In genomic region chr1:109788695-109789521, GRCh38 we compare ENCODE assay signal across 8 cellular contexts. TPM values are rescaled to one million over a fixed set of nuclear protein-coding genes. Genes with fewer than 3 reads are reported as not detected.
DNase-seq lines count a peak whose midpoint lies in the region; ATAC-seq and TF ChIP-seq lines count a peak whose summit lies in the region.

No MANE protein-coding gene starts in this region.

- CTCF ChIA-PET in OCI-LY7 (lab: Charles Lee; ENCODE audit: unreplicated experiment), result interaction anchor here (0.8 kb wide), 1 partner anchor 15 kb away, joined by 4 read pairs; no protein-coding TSS in a partner anchor

- no peaks in the 10 kb centered on the region for H3K36me3 ChIP-seq in OCI-LY7 (ENCODE audit: insufficient read depth, low read length)
- H3K36me3 ChIP-seq in smooth muscle cell (ENCODE audit: low read depth), result no peaks in the 10 kb centered on the region

- H3K9me3 ChIP-seq in OCI-LY7 (ENCODE audit: low read length) (no peaks in the 10 kb centered on the region), smooth muscle cell (replicated peaks; ENCODE audit: low read depth) (no peaks in the 10 kb centered on the region)

- intact Hi-C loops in OCI-LY7 (cut with micrococcal nuclease; ENCODE audit: unreplicated experiment) (no loop called here), dorsolateral prefrontal cortex (cut with DNase I) (no loop called here)

- H2AFZ ChIP-seq in OCI-LY7 (ENCODE audit: low read length), result 0 out of 2 replicates have a peak overlapping the region, but pooled peaks have one; percentile 5
- H2AFZ ChIP-seq in smooth muscle cell (ENCODE audit: low read depth), result no peak overlapping the region

- ATAC-seq in activated T-cell treated with anti-CD3 and anti-CD28 coated beads, Interleukin-2, amount 50 U/mL, for 4 hours, result no peak

- H4K20me1 ChIP-seq in OCI-LY7 (ENCODE audit: insufficient read depth, low read length) (no peaks in the 10 kb centered on the region), smooth muscle cell (ENCODE audit: low read depth) (no peaks in the 10 kb centered on the region)

- no peaks in the 10 kb centered on the region for H3K36me3 Mint-ChIP-seq in activated T-cell treated with anti-CD3 and anti-CD28 coated beads, Interleukin-2, amount 50 U/mL, for 4 hours (ENCODE audit: insufficient read depth)

- no peaks in the 10 kb centered on the region for H3K9me2 ChIP-seq in OCI-LY7 (ENCODE audit: insufficient read depth, low read length)

- peaks cover 15% of the 10 kb centered on the region for H3F3A ChIP-seq in smooth muscle cell (ENCODE audit: low read depth)

- H3K4me1 ChIP-seq in OCI-LY7 (ENCODE audit: insufficient read depth, low read length, poor library complexity, severe bottlenecking) (no peaks in the 10 kb centered on the region), smooth muscle cell (ENCODE audit: low read depth) (peaks cover 24% of the 10 kb centered on the region)

- H3K4me1 Mint-ChIP-seq in activated T-cell treated with anti-CD3 and anti-CD28 coated beads, Interleukin-2, amount 50 U/mL, for 4 hours (ENCODE audit: low read depth), result peaks cover 47% of the 10 kb centered on the region

- H3K27me3 Mint-ChIP-seq in activated T-cell treated with anti-CD3 and anti-CD28 coated beads, Interleukin-2, amount 50 U/mL, for 4 hours (ENCODE audit: low read depth), result no peaks in the 10 kb centered on the region

- H3K27me3 ChIP-seq in dorsolateral prefrontal cortex (no peaks in the 10 kb centered on the region), smooth muscle cell (ENCODE audit: low read depth) (no peaks in the 10 kb centered on the region)

- BruUV-seq in OCI-LY7 (replicated peaks; lab: Mats Ljungman, UMichigan), result no TSS peak

- POLR2A ChIA-PET in OCI-LY7 (lab: Charles Lee), result interaction anchor here (0.5 to 0.9 kb wide), 2 partner anchors 13 to 24 kb away, joined by 3 to 5 read pairs; no protein-coding TSS in a partner anchor

- H3K4me3 ChIP-seq in OCI-LY7 (ENCODE audit: low read depth, low read length, poor library complexity, severe bottlenecking) (no peak overlapping the region), dorsolateral prefrontal cortex (no peak overlapping the region), smooth muscle cell (no peak overlapping the region)

- H3K4me2 ChIP-seq in OCI-LY7 (ENCODE audit: low read length) (no peak overlapping the region), smooth muscle cell (peak overlapping the region; percentile 57)

- H3K9ac ChIP-seq in smooth muscle cell (ENCODE audit: low read depth), result no peak overlapping the region

- H3K79me2 ChIP-seq in OCI-LY7 (ENCODE audit: insufficient read depth, low read depth, low read length) (no peaks in the 10 kb centered on the region), smooth muscle cell (ENCODE audit: low read depth) (no peaks in the 10 kb centered on the region)

- DNase-seq in activated T-cell treated with anti-CD3 and anti-CD28 coated beads, Interleukin-2, amount 50 U/mL, for 1 hour, result peak; percentile 18
- DNase-seq in activated T-cell treated with anti-CD3 and anti-CD28 coated beads, Interleukin-2, amount 50 U/mL, for 4 hours, result no peak
- DNase-seq in OCI-LY7 (ENCODE audit: low spot score) (peak; percentile 10), dorsolateral prefrontal cortex (peak in 7 of 10 donors; percentile 8 to 42 (median 30)), smooth muscle cell (lab: John Stamatoyannopoulos, UW; ENCODE audit: unreplicated experiment) (no peak), NCI-H446 treated with DMSO at 0.1 percent for 48 hours (lab: John Stamatoyannopoulos, UW) (no peak), NCI-H345 (lab: John Stamatoyannopoulos, UW) (no peak), cerebellar cortex (ENCODE audit: low spot score) (no peak)

- TF ChIP-seq CTCF in OCI-LY7 (conservative IDR thresholded peaks at IDR 0.05; ENCODE audit: low read length), result no peak
- peak in 5 of 56 donors; percentile 9 to 23 (median 18) for TF ChIP-seq CTCF in dorsolateral prefrontal cortex (IDR thresholded peaks at IDR 0.05 in 54 of 56, conservative IDR thresholded peaks at IDR 0.05 in 2 of 56; ENCODE audit: low read depth in 1 of 56, partially characterized antibody in 56 of 56)
- peak; percentile 30 for TF ChIP-seq CTCF in smooth muscle cell (IDR thresholded peaks at IDR 0.05; ENCODE audit: borderline replicate concordance, insufficient read depth, poor library complexity, severe bottlenecking)

- no peak overlapping the region for H3K4me3 Mint-ChIP-seq in activated T-cell treated with anti-CD3 and anti-CD28 coated beads, Interleukin-2, amount 50 U/mL, for 4 hours

- H3K27ac ChIP-seq in OCI-LY7 (ENCODE audit: low read depth, low read length, poor library complexity, severe bottlenecking), result no peak overlapping the region
- H3K27ac ChIP-seq in dorsolateral prefrontal cortex, result no peak overlapping the region
- peak overlapping the region; percentile 53 for H3K27ac ChIP-seq in smooth muscle cell (ENCODE audit: low read depth)

- 83% methylated on average over 9 of the region's 9 CpGs for WGBS in smooth muscle cell (ENCODE audit: low lambda C conversion rate)

- no peaks in the 10 kb centered on the region for H3K9me3 Mint-ChIP-seq in activated T-cell treated with anti-CD3 and anti-CD28 coated beads, Interleukin-2, amount 50 U/mL, for 4 hours

RNA-seq across cellular contexts. Expression of gene EPS8L3, which starts 25.2 kb away (rescaled TPM):
- total RNA-seq in activated T-cell treated with anti-CD3 and anti-CD28 coated beads, Interleukin-2, amount 50 U/mL, for 4 hours, result not detected
- total RNA-seq in OCI-LY7 (2014; rRNA removed; shearing (Covaris generic)), result not detected in 2 replicates
- total RNA-seq in OCI-LY7 (2022) (not detected in 2 replicates), dorsolateral prefrontal cortex (1 to 10 TPM in 1 of 120 experiments, under 1 TPM in 1, not detected in 118; 0.81 to 1.3 TPM), smooth muscle cell (not detected in 2 replicates)
- not detected in 2 replicates for polyA plus RNA-seq in smooth muscle cell

RNA-seq across cellular contexts. Expression of gene GSTM3, which starts 48.1 kb away (rescaled TPM):
- total RNA-seq in activated T-cell treated with anti-CD3 and anti-CD28 coated beads, Interleukin-2, amount 50 U/mL, for 4 hours, result 10 to 100 TPM; 11.5 to 21.6 (median 11.7) TPM
- not detected in 2 replicates for total RNA-seq in OCI-LY7 (2014; rRNA removed; shearing (Covaris generic))
- total RNA-seq in OCI-LY7 (2022) (not detected in 2 replicates), dorsolateral prefrontal cortex (100 to 1,000 TPM in 35 of 120 experiments, 10 to 100 TPM in 85; 34.5 to 187 (median 81.8) TPM), smooth muscle cell (117 and 153 TPM in 2 replicates)
- polyA plus RNA-seq in smooth muscle cell, result 211 and 218 TPM in 2 replicates

Comparison
In these comparisons a context has a peak if more than half of its experiments do, and no peak if none do; other contexts are left out.
1. DNase-seq: peak in activated T-cell treated with anti-CD3 and anti-CD28 coated beads, Interleukin-2, amount 50 U/mL, for 1 hour (single experiment), OCI-LY7 (single experiment) and dorsolateral prefrontal cortex (7 of 10); none in activated T-cell treated with anti-CD3 and anti-CD28 coated beads, Interleukin-2, amount 50 U/mL, for 4 hours (single experiment), smooth muscle cell (single experiment), NCI-H446 treated with DMSO at 0.1 percent for 48 hours (single experiment), NCI-H345 (single experiment) and cerebellar cortex (single experiment).
2. RNA of gene GSTM3, which starts 48.1 kb away (total RNA-seq): 117 to 153 TPM in smooth muscle cell, 34.5 to 187 TPM in dorsolateral prefrontal cortex and 11.5 to 21.6 TPM in activated T-cell treated with anti-CD3 and anti-CD28 coated beads, Interleukin-2, amount 50 U/mL, for 4 hours; not detected in OCI-LY7; every median in the first group is over 10 times any median in the second.